Comparison of ENCODE assay signal across 19 cellular contexts in the genomic region with DNA sequence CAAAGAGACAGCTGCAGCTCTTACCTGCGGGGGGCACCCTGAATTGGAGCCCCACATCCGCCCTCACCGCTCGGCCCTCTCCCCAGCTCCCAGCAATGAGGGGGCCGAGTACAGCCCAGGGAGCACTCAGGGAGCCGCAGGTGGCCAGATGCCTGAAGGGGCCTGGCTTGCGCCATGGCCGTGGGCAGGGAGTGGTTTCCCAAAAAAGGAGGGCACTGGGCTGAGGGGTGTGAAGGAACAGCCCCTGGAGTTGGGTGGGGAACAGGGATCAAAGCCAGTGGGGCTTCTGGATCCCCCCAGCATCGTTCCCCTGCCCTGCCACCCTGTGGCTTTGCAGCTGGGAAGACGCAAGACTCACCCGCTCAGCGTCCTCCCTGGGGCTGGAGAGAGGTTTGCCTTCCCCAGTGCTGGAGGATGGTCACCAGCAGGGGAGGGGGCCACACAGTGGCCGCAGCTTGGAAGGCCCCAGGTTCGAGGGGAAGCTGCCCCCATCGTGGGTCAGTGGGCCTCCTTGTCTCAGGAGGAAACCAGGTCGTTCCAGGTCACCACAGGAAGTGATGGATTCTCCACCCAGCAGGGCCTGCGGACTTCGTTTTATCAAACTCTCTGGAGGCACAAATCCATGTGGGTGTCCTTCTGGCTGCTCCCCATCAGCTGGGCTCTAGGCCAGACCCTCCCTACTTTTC.
DNase-seq lines count a peak whose midpoint lies in the region; ATAC-seq, FAIRE-seq and TF ChIP-seq lines count a peak whose summit lies in the region.
"Had no signal": no experiment of that assay in that cellular context is flagged by ENCODE, and none has a peak within 500 bp of the region (broad histone marks: within the 10 kb centered on the region; RNA-seq: fewer than 3 reads in every experiment).

No MANE protein-coding gene starts in this region.

- no peak overlapping the region for H3K27ac Mint-ChIP-seq in activated naive CD4-positive, alpha-beta T cell treated with anti-CD3 and anti-CD28 coated beads, Interleukin-2, amount 50 U/mL, for 72 hours
- H3K27ac Mint-ChIP-seq in activated naive CD4-positive, alpha-beta T cell treated with anti-CD3 and anti-CD28 coated beads, Interleukin-2, amount 10 ng/mL, durations not matched to agents 7 days and 5 days, result no peak overlapping the region
- H3K27ac Mint-ChIP-seq in chondrocyte (ENCODE audit: unreplicated experiment), result no peak overlapping the region

- no peaks in the 10 kb centered on the region for H3K4me1 ChIP-seq in mucosa of descending colon (ENCODE audit: low read depth)
- H3K4me1 ChIP-seq in spleen, result peaks cover 0 to 40% (median 2%) of the 10 kb centered on the region in 6 donors
- peaks cover under 1 to 3% (median 2%) of the 10 kb centered on the region in 4 donors for H3K4me1 ChIP-seq in stomach

- H3K4me1 Mint-ChIP-seq in activated naive CD4-positive, alpha-beta T cell treated with anti-CD3 and anti-CD28 coated beads, Interleukin-2, amount 10 ng/mL, durations not matched to agents 7 days and 5 days, result no peaks in the 10 kb centered on the region
- no peaks in the 10 kb centered on the region for H3K4me1 Mint-ChIP-seq in chondrocyte (ENCODE audit: low read depth)

- no peak for FAIRE-seq in GM12891 (lab: Jason Lieb, UNC)
- FAIRE-seq: GM12892, H54 had no signal

- H3K27me3 ChIP-seq in spleen (replicated peaks in 1 of 7) (peaks cover 0 to 33% (median 0%) of the 10 kb centered on the region in 7 donors), stomach (no peaks in the 10 kb centered on the region)
- H3K27me3 ChIP-seq: SJCRH30 had no signal

- intact Hi-C loops in mucosa of descending colon (cut with DNase I, micrococcal nuclease), result no loop called here
- intact Hi-C loops in spleen (cut with DNase I; ENCODE audit: low total_unique reads), result no loop called here
- intact Hi-C loops in stomach (cut with DNase I; ENCODE audit: low total_unique reads), result no loop called here

- H3K36me3 Mint-ChIP-seq in activated naive CD4-positive, alpha-beta T cell treated with anti-CD3 and anti-CD28 coated beads, Interleukin-2, amount 50 U/mL, for 72 hours, result no peaks in the 10 kb centered on the region
- no peaks in the 10 kb centered on the region for H3K36me3 Mint-ChIP-seq in activated naive CD4-positive, alpha-beta T cell treated with anti-CD3 and anti-CD28 coated beads, Interleukin-2, amount 10 ng/mL, durations not matched to agents 7 days and 5 days
- no peaks in the 10 kb centered on the region for H3K36me3 Mint-ChIP-seq in chondrocyte (ENCODE audit: low read depth)
- H3K36me3 Mint-ChIP-seq: IgD-negative memory B cell had no signal

- DNase-seq in activated naive CD4-positive, alpha-beta T cell treated with anti-CD3 and anti-CD28 coated beads, Interleukin-2, amount 50 U/mL, for 72 hours (ENCODE audit: low spot score in 2 of 2), result no peak
- no peak for DNase-seq in activated naive CD4-positive, alpha-beta T cell treated with anti-CD3 and anti-CD28 coated beads, Interleukin-2, amount 10 ng/mL, durations not matched to agents 7 days and 5 days
- DNase-seq in chondrocyte (ENCODE audit: low spot score), result peak; percentile 72
- peak in 2 of 3 donors; percentile 18 to 38 for DNase-seq in mucosa of descending colon
- peak; percentile 72 for DNase-seq in spleen
- DNase-seq in GM12891 (ENCODE audit: insufficient read length, low spot score), result no peak
- no peak for DNase-seq in stomach
- DNase-seq: GF-D8, NCI-H1417, NCI-H187 treated with DMSO at 0.1 percent for 48 hours, NCI-H345, NCI-H526 treated with DMSO at 0.1 percent for 48 hours, OCI-M1, RPMI8226, SJCRH30 had no signal

- ATAC-seq in activated naive CD4-positive, alpha-beta T cell treated with anti-CD3 and anti-CD28 coated beads, Interleukin-2, amount 50 U/mL, for 72 hours, result peak; percentile 14 to 15
- ATAC-seq in mucosa of descending colon (no peak), HG03097 (IDR thresholded peaks at IDR 0.05; ENCODE audit: low FRiP score, unreplicated experiment) (no peak)

- H3K36me3 ChIP-seq in mucosa of descending colon (ENCODE audit: low read depth) (no peaks in the 10 kb centered on the region), spleen (no peaks in the 10 kb centered on the region), stomach (no peaks in the 10 kb centered on the region)
- H3K36me3 ChIP-seq: SJCRH30 had no signal

- H3K4me3 ChIP-seq in mucosa of descending colon (no peak overlapping the region), spleen (no peak overlapping the region), stomach (no peak overlapping the region)
- H3K4me3 ChIP-seq: SJCRH30 had no signal

- TF ChIP-seq CTCF in chondrocyte (IDR thresholded peaks at IDR 0.05) (no peak), mucosa of descending colon (IDR thresholded peaks at IDR 0.05) (no peak), spleen (IDR thresholded peaks at IDR 0.05 in 8 of 11, conservative IDR thresholded peaks at IDR 0.05 in 3 of 11) (no peak), stomach (IDR thresholded peaks at IDR 0.05) (no peak)

- TF ChIP-seq POLR2A in spleen (IDR thresholded peaks at IDR 0.05), result no peak
- TF ChIP-seq POLR2A in GM12891 (IDR thresholded peaks at IDR 0.05; ENCODE audit: low read depth, low read length), result no peak
- TF ChIP-seq POLR2A in stomach (IDR thresholded peaks at IDR 0.05), result no peak

- H3K4me3 Mint-ChIP-seq in activated naive CD4-positive, alpha-beta T cell treated with anti-CD3 and anti-CD28 coated beads, Interleukin-2, amount 10 ng/mL, durations not matched to agents 7 days and 5 days, result no peak overlapping the region
- H3K4me3 Mint-ChIP-seq in chondrocyte (ENCODE audit: unreplicated experiment), result no peak overlapping the region
- H3K4me3 Mint-ChIP-seq: IgD-negative memory B cell had no signal

- CTCF ChIA-PET in activated naive CD4-positive, alpha-beta T cell treated with anti-CD3 and anti-CD28 coated beads, Interleukin-2, amount 10 ng/mL, durations not matched to agents 7 days and 5 days (lab: Charles Lee), result no interaction called here

- H3K27ac ChIP-seq in spleen (no peak overlapping the region), stomach (no peak overlapping the region)
- H3K27ac ChIP-seq: SJCRH30 had no signal

- H3K9me3 Mint-ChIP-seq in activated naive CD4-positive, alpha-beta T cell treated with anti-CD3 and anti-CD28 coated beads, Interleukin-2, amount 50 U/mL, for 72 hours, result peaks cover 8 to 10% of the 10 kb centered on the region in 2 donors
- peaks cover 5% of the 10 kb centered on the region for H3K9me3 Mint-ChIP-seq in activated naive CD4-positive, alpha-beta T cell treated with anti-CD3 and anti-CD28 coated beads, Interleukin-2, amount 10 ng/mL, durations not matched to agents 7 days and 5 days
- H3K9me3 Mint-ChIP-seq in chondrocyte (ENCODE audit: low read depth), result no peaks in the 10 kb centered on the region

- TF ChIP-seq EP300 in stomach (IDR thresholded peaks at IDR 0.05), result no peak

- WGBS in spleen, 5 donors, result 47 to 82% (median 64%) methylated on average over 8 to 18 of the region's 18 CpGs
- 32 to 94% (median 72%) methylated on average over 8 to 18 of the region's 18 CpGs for WGBS in stomach, 5 donors

- H3K9me3 ChIP-seq in mucosa of descending colon (no peaks in the 10 kb centered on the region), spleen (no peaks in the 10 kb centered on the region), stomach (no peaks in the 10 kb centered on the region)
- H3K9me3 ChIP-seq: SJCRH30 had no signal

- peaks cover 33% of the 10 kb centered on the region for H3K27me3 Mint-ChIP-seq in activated naive CD4-positive, alpha-beta T cell treated with anti-CD3 and anti-CD28 coated beads, Interleukin-2, amount 10 ng/mL, durations not matched to agents 7 days and 5 days
- peaks cover 2% of the 10 kb centered on the region for H3K27me3 Mint-ChIP-seq in chondrocyte (ENCODE audit: low read depth)

TF ChIP-seq in GM12891, 5 proteins besides CTCF, POLR2A, EP300 and RAD21:
- TF ChIP-seq POLR2AphosphoS5 (IDR thresholded peaks at IDR 0.05; ENCODE audit: low read depth, low read length) (no peak), POU2F2 (IDR thresholded peaks at IDR 0.05; ENCODE audit: low read depth, low read length) (no peak), TAF1 (IDR thresholded peaks at IDR 0.05; ENCODE audit: low read depth, low read length) (no peak), PAX5 (IDR thresholded peaks at IDR 0.05; ENCODE audit: insufficient read depth, low read length, severe bottlenecking) (no peak), SPI1 (IDR thresholded peaks at IDR 0.05; ENCODE audit: low read depth, low read length) (no peak)

Comparison
In these comparisons a context has a peak if more than half of its experiments do, and no peak if none do; other contexts are left out.
1. ATAC-seq: peak in activated naive CD4-positive, alpha-beta T cell treated with anti-CD3 and anti-CD28 coated beads, Interleukin-2, amount 50 U/mL, for 72 hours (2 of 2); none in mucosa of descending colon (single experiment) and HG03097 (single experiment).
2. DNase-seq: peak in chondrocyte (single experiment), mucosa of descending colon (2 of 3) and spleen (single experiment); none in activated naive CD4-positive, alpha-beta T cell treated with anti-CD3 and anti-CD28 coated beads, Interleukin-2, amount 50 U/mL, for 72 hours (0 of 2), activated naive CD4-positive, alpha-beta T cell treated with anti-CD3 and anti-CD28 coated beads, Interleukin-2, amount 10 ng/mL, durations not matched to agents 7 days and 5 days (single experiment), GM12891 (single experiment) and stomach (single experiment).